ENCODE assay signal across 12 cellular contexts in genomic region chr12:118312578-118312977, GRCh38.
DNase-seq lines count a peak whose midpoint lies in the region; ATAC-seq and TF ChIP-seq lines count a peak whose summit lies in the region.
"Had no signal": no experiment of that assay in that cellular context is flagged by ENCODE, and none has a peak within 500 bp of the region (broad histone marks: within the 10 kb centered on the region; RNA-seq: fewer than 3 reads in every experiment).

No MANE protein-coding gene starts in this region.

- H3K4me3 ChIP-seq in GM06990 (replicated peaks; ENCODE audit: low read depth, low read length) = peak overlapping the region; percentile 33
- H3K4me3 ChIP-seq: MG63 had no signal

- DNase-seq in GM06990 (ENCODE audit: extremely low read depth, insufficient read length) (peak; percentile 73), NCI-H2196 treated with DMSO at 0.1 percent for 48 hours (lab: John Stamatoyannopoulos, UW; ENCODE audit: unreplicated experiment) (no peak), NCI-H2081 treated with DMSO at 0.1 percent for 48 hours (lab: John Stamatoyannopoulos, UW) (no peak), NCI-H69 (lab: John Stamatoyannopoulos, UW) (no peak), mucosa of gallbladder (ENCODE audit: low spot score) (no peak)
- DNase-seq in activated naive CD8-positive, alpha-beta T cell treated with anti-CD3 and anti-CD28 coated beads, Interleukin-2, amount 50 U/mL, for 24 hours = no peak
- DNase-seq: activated naive CD4-positive, alpha-beta T cell; MG63; stimulated activated CD4-positive, alpha-beta T cell treated with anti-CD3 and anti-CD28 coated beads, Interleukin-1b, Interleukin-23, amount 100 ng/mL, for 48 hours; SW 1271 had no signal

- H3K27me3 Mint-ChIP-seq in activated naive CD8-positive, alpha-beta T cell treated with anti-CD3 and anti-CD28 coated beads, Interleukin-2, amount 50 U/mL, for 24 hours = no peaks in the 10 kb centered on the region

- peaks cover 17% of the 10 kb centered on the region for H3K36me3 Mint-ChIP-seq in activated naive CD8-positive, alpha-beta T cell treated with anti-CD3 and anti-CD28 coated beads, Interleukin-2, amount 50 U/mL, for 24 hours (ENCODE audit: low read depth)

- H3K27me3 ChIP-seq in GM06990 (replicated peaks; ENCODE audit: control insufficient read depth, insufficient read depth, low read length) = no peaks in the 10 kb centered on the region
- H3K27me3 ChIP-seq: MG63 had no signal

- peak overlapping the region; percentile 16 for H3K4me3 Mint-ChIP-seq in activated naive CD8-positive, alpha-beta T cell treated with anti-CD3 and anti-CD28 coated beads, Interleukin-2, amount 50 U/mL, for 24 hours

- peaks cover 50% of the 10 kb centered on the region for H3K4me1 Mint-ChIP-seq in activated naive CD8-positive, alpha-beta T cell treated with anti-CD3 and anti-CD28 coated beads, Interleukin-2, amount 50 U/mL, for 24 hours

- ATAC-seq in GM19395 (IDR thresholded peaks at IDR 0.05; ENCODE audit: unreplicated experiment) (peak; percentile 72), HG03108 (IDR thresholded peaks at IDR 0.05; ENCODE audit: unreplicated experiment) (peak; percentile 64)
- ATAC-seq in activated naive CD8-positive, alpha-beta T cell treated with anti-CD3 and anti-CD28 coated beads, Interleukin-2, amount 50 U/mL, for 24 hours = peak; percentile 52

- H3K9me3 Mint-ChIP-seq in activated naive CD8-positive, alpha-beta T cell treated with anti-CD3 and anti-CD28 coated beads, Interleukin-2, amount 50 U/mL, for 24 hours = no peaks in the 10 kb centered on the region

- H3K27ac Mint-ChIP-seq in activated naive CD8-positive, alpha-beta T cell treated with anti-CD3 and anti-CD28 coated beads, Interleukin-2, amount 50 U/mL, for 24 hours = peak overlapping the region; percentile 55

- no peaks in the 10 kb centered on the region; the same call in 1 of the 2 replicates for H3K36me3 ChIP-seq in GM06990 (ENCODE audit: control insufficient read depth, insufficient read depth, low read length)
- H3K36me3 ChIP-seq: MG63 had no signal

- no peak for TF ChIP-seq CTCF in GM06990 (IDR thresholded peaks at IDR 0.05; ENCODE audit: insufficient read depth, low read length, poor library complexity, severe bottlenecking)
